20 cellular contexts compared by ENCODE assay signal in the genomic region with DNA sequence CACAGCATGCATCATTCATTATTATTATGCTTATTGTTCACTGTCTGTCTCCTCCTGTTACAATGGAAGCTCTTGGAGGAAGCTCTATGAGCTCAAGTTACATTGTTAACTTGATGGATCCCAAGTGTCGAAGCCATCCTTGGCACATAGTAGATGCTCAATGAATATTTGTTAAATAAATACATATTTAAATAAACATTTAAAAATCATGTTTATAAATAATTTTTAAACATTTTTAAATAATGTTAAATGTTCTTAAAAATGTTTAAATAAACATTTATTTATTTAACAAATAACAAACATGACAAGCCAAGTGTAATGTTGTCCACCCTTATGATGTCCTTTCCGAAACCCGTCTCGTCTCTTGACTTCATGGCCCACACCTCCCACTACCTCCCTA.
DNase-seq lines count a peak whose midpoint lies in the region; ATAC-seq and TF ChIP-seq lines count a peak whose summit lies in the region.
"Had no signal": no experiment of that assay in that cellular context is flagged by ENCODE, and none has a peak within 500 bp of the region (broad histone marks: within the 10 kb centered on the region; RNA-seq: fewer than 3 reads in every experiment).

No MANE protein-coding gene starts in this region.

- no peaks in the 10 kb centered on the region for H3K27me3 Mint-ChIP-seq in stimulated activated naive CD8-positive, alpha-beta T cell treated with anti-CD3 and anti-CD28 coated beads, Interleukin-15, Interleukin-2, amounts not matched to agents 100 ng/mL and 50 ng/mL, for 24 hours
- no peaks in the 10 kb centered on the region for H3K27me3 Mint-ChIP-seq in stimulated activated naive CD8-positive, alpha-beta T cell treated with anti-CD3 and anti-CD28 coated beads, Interleukin-15, amount 100 ng/mL, for 72 hours
- no peaks in the 10 kb centered on the region for H3K27me3 Mint-ChIP-seq in activated naive CD8-positive, alpha-beta T cell treated with anti-CD3 and anti-CD28 coated beads, Interleukin-2, amount 50 U/mL, for 24 hours

- H3K27ac ChIP-seq in SK-N-MC (peak overlapping the region; percentile 23; the same call in 1 of the 2 replicates), thymus (ENCODE audit: low read depth) (peak overlapping the region; percentile 31)
- H3K27ac ChIP-seq: stomach, upper lobe of right lung, VCaP had no signal

- DNase-seq in stimulated activated naive CD8-positive, alpha-beta T cell treated with anti-CD3 and anti-CD28 coated beads, Interleukin-15, amount 100 ng/mL, for 72 hours: no peak
- DNase-seq in SK-N-MC (ENCODE audit: low read depth, low spot score) (no peak), lower leg skin (ENCODE audit: low spot score in 2 of 2) (no peak)
- no peak for DNase-seq in activated naive CD8-positive, alpha-beta T cell treated with anti-CD3 and anti-CD28 coated beads, Interleukin-2, amount 50 U/mL, for 24 hours
- DNase-seq: cortex of kidney, foreskin fibroblast, HCEC 1CT, hippocampal formation, islet precursor cell, mammary epithelial cell, NCI-H1105 treated with DMSO at 0.1 percent for 48 hours, NCI-H526 treated with DMSO at 0.1 percent for 48 hours, stomach, upper lobe of right lung had no signal

- no peak overlapping the region for H3K4me3 Mint-ChIP-seq in stimulated activated naive CD8-positive, alpha-beta T cell treated with anti-CD3 and anti-CD28 coated beads, Interleukin-15, Interleukin-2, amounts not matched to agents 100 ng/mL and 50 ng/mL, for 24 hours
- H3K4me3 Mint-ChIP-seq in stimulated activated naive CD8-positive, alpha-beta T cell treated with anti-CD3 and anti-CD28 coated beads, Interleukin-15, amount 100 ng/mL, for 72 hours: no peak overlapping the region
- H3K4me3 Mint-ChIP-seq in activated naive CD8-positive, alpha-beta T cell treated with anti-CD3 and anti-CD28 coated beads, Interleukin-2, amount 50 U/mL, for 24 hours: no peak overlapping the region
- H3K4me3 Mint-ChIP-seq: nephron had no signal

- H3K9me3 Mint-ChIP-seq in stimulated activated naive CD8-positive, alpha-beta T cell treated with anti-CD3 and anti-CD28 coated beads, Interleukin-15, Interleukin-2, amounts not matched to agents 100 ng/mL and 50 ng/mL, for 24 hours: no peaks in the 10 kb centered on the region
- H3K9me3 Mint-ChIP-seq in stimulated activated naive CD8-positive, alpha-beta T cell treated with anti-CD3 and anti-CD28 coated beads, Interleukin-15, amount 100 ng/mL, for 72 hours: no peaks in the 10 kb centered on the region
- H3K9me3 Mint-ChIP-seq in activated naive CD8-positive, alpha-beta T cell treated with anti-CD3 and anti-CD28 coated beads, Interleukin-2, amount 50 U/mL, for 24 hours: no peaks in the 10 kb centered on the region
- H3K9me3 Mint-ChIP-seq: nephron had no signal

- peaks cover 85% of the 10 kb centered on the region for H3K36me3 Mint-ChIP-seq in stimulated activated naive CD8-positive, alpha-beta T cell treated with anti-CD3 and anti-CD28 coated beads, Interleukin-15, Interleukin-2, amounts not matched to agents 100 ng/mL and 50 ng/mL, for 24 hours (ENCODE audit: low read depth)
- H3K36me3 Mint-ChIP-seq in activated naive CD8-positive, alpha-beta T cell treated with anti-CD3 and anti-CD28 coated beads, Interleukin-2, amount 50 U/mL, for 24 hours (ENCODE audit: low read depth): peaks cover 77% of the 10 kb centered on the region

- no peaks in the 10 kb centered on the region for H3K9me3 ChIP-seq in SK-N-MC (ENCODE audit: low read depth, low read length)
- H3K9me3 ChIP-seq in thymus (ENCODE audit: control insufficient read depth): no peaks in the 10 kb centered on the region
- H3K9me3 ChIP-seq: stomach, upper lobe of right lung had no signal

- H3K4me3 ChIP-seq in SK-N-MC (no peak overlapping the region), thymus (ENCODE audit: low read length) (no peak overlapping the region), lower leg skin (ENCODE audit: low read depth, poor library complexity, severe bottlenecking) (no peak overlapping the region)
- H3K4me3 ChIP-seq: stomach, upper lobe of right lung had no signal

- WGBS in thymus: 98% methylated on average over 4 of the region's 4 CpGs
- 98 to 99% methylated on average over 4 of the region's 4 CpGs for WGBS in lower leg skin, 2 donors

- H3K27me3 ChIP-seq in thymus (ENCODE audit: control insufficient read depth, insufficient read depth): no peaks in the 10 kb centered on the region
- H3K27me3 ChIP-seq: stomach, upper lobe of right lung had no signal

- no peak overlapping the region for H3K9ac ChIP-seq in SK-N-MC (ENCODE audit: insufficient read length)

- H3K36me3 ChIP-seq in SK-N-MC (ENCODE audit: insufficient read depth, low read length) (peaks cover 83% of the 10 kb centered on the region), thymus (ENCODE audit: control insufficient read depth, insufficient read depth) (peaks cover 76% of the 10 kb centered on the region)

- ATAC-seq in stimulated activated naive CD8-positive, alpha-beta T cell treated with anti-CD3 and anti-CD28 coated beads, Interleukin-15, amount 100 ng/mL, for 72 hours: no peak
- no peak for ATAC-seq in activated naive CD8-positive, alpha-beta T cell treated with anti-CD3 and anti-CD28 coated beads, Interleukin-2, amount 50 U/mL, for 24 hours
- ATAC-seq in HG03342 (IDR thresholded peaks at IDR 0.05; ENCODE audit: unreplicated experiment) (no peak), GM19467 (IDR thresholded peaks at IDR 0.05; ENCODE audit: unreplicated experiment) (no peak)
- ATAC-seq: upper lobe of right lung had no signal

- peak overlapping the region; percentile 69 for H3K27ac Mint-ChIP-seq in stimulated activated naive CD8-positive, alpha-beta T cell treated with anti-CD3 and anti-CD28 coated beads, Interleukin-15, Interleukin-2, amounts not matched to agents 100 ng/mL and 50 ng/mL, for 24 hours
- H3K27ac Mint-ChIP-seq in stimulated activated naive CD8-positive, alpha-beta T cell treated with anti-CD3 and anti-CD28 coated beads, Interleukin-15, amount 100 ng/mL, for 72 hours: no peak overlapping the region
- H3K27ac Mint-ChIP-seq in activated naive CD8-positive, alpha-beta T cell treated with anti-CD3 and anti-CD28 coated beads, Interleukin-2, amount 50 U/mL, for 24 hours: peak overlapping the region; percentile 73
- H3K27ac Mint-ChIP-seq: nephron had no signal

- H3K4me1 ChIP-seq in thymus (ENCODE audit: control insufficient read depth, insufficient read depth, low read length): peaks cover 6% of the 10 kb centered on the region
- H3K4me1 ChIP-seq: upper lobe of right lung had no signal

- no peak for TF ChIP-seq CTCF in lower leg skin (IDR thresholded peaks at IDR 0.05)

- intact Hi-C loops in lower leg skin (cut with DNase I; ENCODE audit: low total_unique reads): no loop called here

- no peak for TF ChIP-seq POLR2A in lower leg skin (IDR thresholded peaks at IDR 0.05)

- peaks cover 40% of the 10 kb centered on the region for H3K4me1 Mint-ChIP-seq in stimulated activated naive CD8-positive, alpha-beta T cell treated with anti-CD3 and anti-CD28 coated beads, Interleukin-15, Interleukin-2, amounts not matched to agents 100 ng/mL and 50 ng/mL, for 24 hours (ENCODE audit: low read depth)
- peaks cover 71% of the 10 kb centered on the region for H3K4me1 Mint-ChIP-seq in stimulated activated naive CD8-positive, alpha-beta T cell treated with anti-CD3 and anti-CD28 coated beads, Interleukin-15, amount 100 ng/mL, for 72 hours
- H3K4me1 Mint-ChIP-seq in activated naive CD8-positive, alpha-beta T cell treated with anti-CD3 and anti-CD28 coated beads, Interleukin-2, amount 50 U/mL, for 24 hours: peaks cover 43% of the 10 kb centered on the region
- H3K4me1 Mint-ChIP-seq: nephron had no signal

Comparison
In these comparisons a context has a peak if more than half of its experiments do, and no peak if none do; other contexts are left out.
1. H3K27ac Mint-ChIP-seq: peak in stimulated activated naive CD8-positive, alpha-beta T cell treated with anti-CD3 and anti-CD28 coated beads, Interleukin-15, Interleukin-2, amounts not matched to agents 100 ng/mL and 50 ng/mL, for 24 hours (single experiment) and activated naive CD8-positive, alpha-beta T cell treated with anti-CD3 and anti-CD28 coated beads, Interleukin-2, amount 50 U/mL, for 24 hours (single experiment); none in stimulated activated naive CD8-positive, alpha-beta T cell treated with anti-CD3 and anti-CD28 coated beads, Interleukin-15, amount 100 ng/mL, for 72 hours (0 of 2).